Comparison of ENCODE assay signal across 9 cellular contexts in the genomic region with DNA sequence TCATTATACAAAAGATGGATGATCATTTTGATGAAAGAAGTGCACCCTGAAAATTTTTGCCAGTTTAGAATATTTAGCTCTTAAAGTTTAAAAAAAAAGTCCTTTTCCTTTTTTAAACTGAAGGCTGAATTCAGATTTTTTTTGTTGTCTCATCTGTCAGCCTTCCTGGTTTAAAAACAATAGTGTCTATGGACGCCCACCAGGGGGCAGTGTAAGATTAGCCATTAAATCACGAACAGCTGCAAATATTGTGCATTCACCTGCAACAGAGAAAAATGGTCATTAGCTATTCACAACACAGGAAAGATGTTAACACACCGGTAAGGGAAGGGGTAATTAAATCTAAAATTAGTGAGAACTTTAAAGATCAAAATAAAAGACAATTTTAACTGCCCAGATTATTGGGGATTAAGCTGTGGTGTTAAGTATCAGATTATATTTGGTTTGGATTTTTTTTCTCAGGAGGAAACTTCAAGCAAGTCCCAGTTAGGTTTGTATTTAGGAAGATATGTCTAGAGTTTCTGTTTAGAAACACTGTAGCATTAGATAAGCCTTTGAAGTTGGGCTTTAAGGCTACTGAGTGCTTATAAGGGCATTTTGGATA. TPM values are rescaled to one million over a fixed set of nuclear protein-coding genes. Genes with fewer than 3 reads are reported as not detected.
DNase-seq lines count a peak whose midpoint lies in the region; ATAC-seq, FAIRE-seq and TF ChIP-seq lines count a peak whose summit lies in the region.
"Had no signal": no experiment of that assay in that cellular context is flagged by ENCODE, and none has a peak within 500 bp of the region (broad histone marks: within the 10 kb centered on the region; RNA-seq: fewer than 3 reads in every experiment).

No MANE protein-coding gene starts in this region.

- no peak overlapping the region for H3K9ac ChIP-seq in HepG2 (ENCODE audit: insufficient read depth, low read depth, low read length)
- H3K9ac ChIP-seq: BLaER1 had no signal

- peaks cover 2% of the 10 kb centered on the region for H3K79me2 ChIP-seq in HepG2 (ENCODE audit: insufficient read depth, low read length)

- FAIRE-seq in HepG2 (lab: Jason Lieb, UNC) = no peak

- H3K4me2 ChIP-seq in HepG2 (ENCODE audit: low read depth, low read length) = no peak overlapping the region
- H3K4me2 ChIP-seq: BLaER1 had no signal

- peak; percentile 57 for TF ChIP-seq CTCF in activated B cell treated with CpG ODN at 0.5 μM for 24 hours (IDR thresholded peaks at IDR 0.05)
- TF ChIP-seq CTCF in HepG2 (CRISPR knock-in tag; IDR thresholded peaks at IDR 0.05) = peak; percentile 63

- CTCF ChIA-PET in activated B cell treated with CpG ODN at 0.5 μM for 24 hours (lab: Charles Lee) = interaction anchor here (0.8 to 4.4 kb wide), 12 partner anchors 9 to 468 kb away, joined by 3 to 70 read pairs (median 4); no protein-coding TSS in a partner anchor
- CTCF ChIA-PET in HepG2 (lab: Yijun Ruan, JAX; ENCODE audit: low intra/inter-chr PET ratio, low total read pairs) = interaction anchor here (1.2 kb wide), 1 partner anchor 142 kb away, joined by 6 read pairs; no protein-coding TSS in a partner anchor

- no peak overlapping the region for H3K27ac ChIP-seq in HepG2 (ENCODE audit: extremely low read length, insufficient read depth, low read length)
- H3K27ac ChIP-seq: BLaER1 had no signal

- TF ChIP-seq POLR2A in HepG2 (IDR thresholded peaks at IDR 0.05; ENCODE audit: insufficient read depth in 1 of 2, low read depth in 2 of 2, low read length in 2 of 2) = no peak

- no peaks in the 10 kb centered on the region for H3K9me3 ChIP-seq in HepG2 (ENCODE audit: low read length)
- H3K9me3 ChIP-seq: BLaER1 had no signal

- H3K4me1 Mint-ChIP-seq in activated B cell treated with CpG ODN at 0.5 μM for 24 hours = peaks cover 10% of the 10 kb centered on the region

- in situ Hi-C loops in HepG2 (cut with HindIII; ENCODE audit: extremely low pct_ligation_motif_present, low pct_unique_long_range_greater_than_20kb) = no loop called here

- H3K27me3 ChIP-seq in HepG2 (ENCODE audit: control insufficient read depth in 1 of 2, insufficient read depth in 2 of 2, low read length in 2 of 2) = no peaks in the 10 kb centered on the region
- H3K27me3 ChIP-seq: BLaER1 had no signal

- no peaks in the 10 kb centered on the region for H3K27me3 Mint-ChIP-seq in activated B cell treated with CpG ODN at 0.5 μM for 24 hours

- no peaks in the 10 kb centered on the region for H3K4me1 ChIP-seq in HepG2 (ENCODE audit: insufficient read depth, low read length)

- no peak overlapping the region for H2AFZ ChIP-seq in HepG2 (ENCODE audit: low read length)

- H3K36me3 ChIP-seq in HepG2 (replicated peaks in 1 of 2; ENCODE audit: control insufficient read depth in 1 of 2, insufficient read depth in 2 of 2, low read length in 2 of 2) = peaks cover 0 to 5% of the 10 kb centered on the region in 2 experiments; a peak in 1 of 5 replicates

- H3K9me3 Mint-ChIP-seq in activated B cell treated with CpG ODN at 0.5 μM for 24 hours = no peaks in the 10 kb centered on the region

- no TSS peak for BruUV-seq in HepG2 (replicated peaks; lab: Mats Ljungman, UMichigan)

- peaks cover 32% of the 10 kb centered on the region for H3K36me3 Mint-ChIP-seq in activated B cell treated with CpG ODN at 0.5 μM for 24 hours (ENCODE audit: low read depth)

- intact Hi-C loops in activated B cell treated with CpG ODN at 0.5 μM for 24 hours (cut with micrococcal nuclease) = loop anchor here (1.0 to 5.0 kb wide), 3 partner anchors 143 to 486 kb away; no protein-coding TSS in a partner anchor
- intact Hi-C loops in HepG2 (cut with micrococcal nuclease; ENCODE audit: unreplicated experiment) = loop anchor here (5.0 kb wide), 2 partner anchors 141 to 371 kb away; no protein-coding TSS in a partner anchor

- no peak overlapping the region for H3K27ac Mint-ChIP-seq in activated B cell treated with CpG ODN at 0.5 μM for 24 hours

- POLR2A ChIA-PET in activated B cell treated with CpG ODN at 0.5 μM for 24 hours (lab: Charles Lee) (no interaction called here), HepG2 (lab: Yijun Ruan, JAX) (no interaction called here)

- no peak for TF ChIP-seq EP300 in HepG2 (IDR thresholded peaks at IDR 0.05; ENCODE audit: low read depth in 2 of 2, low read length in 2 of 2)
- no peak for TF ChIP-seq EP300 in HepG2 (CRISPR knock-in tag; IDR thresholded peaks at IDR 0.05; ENCODE audit: borderline replicate concordance)

- no peak for TF ChIP-seq RAD21 in HepG2 (CRISPR knock-in tag; IDR thresholded peaks at IDR 0.05)

- no peak overlapping the region for H3K4me3 Mint-ChIP-seq in activated B cell treated with CpG ODN at 0.5 μM for 24 hours

- no peaks in the 10 kb centered on the region for H4K20me1 ChIP-seq in HepG2 (ENCODE audit: insufficient read depth, low read length)
- H4K20me1 ChIP-seq: BLaER1 had no signal

- DNase-seq in DMS153 treated with DMSO at 0.1 percent for 48 hours (lab: John Stamatoyannopoulos, UW; ENCODE audit: unreplicated experiment) (peak; percentile 36), DMS153 (lab: John Stamatoyannopoulos, UW) (no peak), NCI-H2196 treated with DMSO at 0.1 percent for 48 hours (lab: John Stamatoyannopoulos, UW; ENCODE audit: unreplicated experiment) (peak; percentile 28), activated B cell treated with CpG ODN at 0.5 μM for 24 hours (no peak), cerebellar cortex (ENCODE audit: low spot score) (peak; percentile 72), HepG2 (ENCODE audit: low spot score) (peak; percentile 52)
- peak in 2 of 3 donors; percentile 40 to 69 for DNase-seq in stimulated activated CD4-positive, alpha-beta T cell treated with anti-CD3 and anti-CD28 coated beads, TNF-alpha, amount 100 ng/mL, for 48 hours (ENCODE audit: low read depth in 3 of 3)

- WGBS in HepG2 (ENCODE audit: low lambda C conversion rate) = 7% methylated on average over 3 of the region's 3 CpGs

- ATAC-seq in activated B cell treated with CpG ODN at 0.5 μM for 24 hours (ENCODE audit: low read depth) (no peak), HepG2 (no peak), HG02763 (IDR thresholded peaks at IDR 0.05; ENCODE audit: unreplicated experiment) (no peak)

- H3K4me3 ChIP-seq in HepG2 (replicated peaks in 1 of 3; ENCODE audit: insufficient read depth in 1 of 3, low read depth in 2 of 3, low read length in 3 of 3) = no peak overlapping the region
- H3K4me3 ChIP-seq: BLaER1 had no signal

TF ChIP-seq in HepG2, 621 proteins besides CTCF, POLR2A, EP300 and RAD21:
- TF ChIP-seq NONO (IDR thresholded peaks at IDR 0.05) (no peak), NONO (CRISPR knock-in tag; conservative IDR thresholded peaks at IDR 0.05) (no peak), SMC3 (IDR thresholded peaks at IDR 0.05; ENCODE audit: low read length) (0 out of 2 replicates have a peak, but pooled peaks have one; percentile 32), STAG1 (CRISPR knock-in tag; IDR thresholded peaks at IDR 0.05) (peak; percentile 71)

RNA-seq across cellular contexts. Expression of a gene that starts 4.4 kb away (rescaled TPM):
- total RNA-seq in activated B cell treated with CpG ODN at 0.5 μM for 24 hours (20.9 and 21.9 TPM in 2 replicates), HepG2 (2016; rRNA removed; fragmentation: Illumina TruSeq; extraction: Trizol) (6.7 TPM in 2 replicates)
- total RNA-seq in HepG2 (2016; cell fraction: cytosol; rRNA removed; fragmentation: Illumina TruSeq; extraction: Trizol; ENCODE audit: low read depth) = 1.0 and 1.1 TPM in 2 replicates
- 6.5 and 7.2 TPM in 2 replicates for total RNA-seq in HepG2 (2016; cell fraction: insoluble cytoplasmic fraction; rRNA removed; fragmentation: Illumina TruSeq; extraction: Trizol)
- total RNA-seq in HepG2 (2016; cell fraction: membrane; rRNA removed; fragmentation: Illumina TruSeq; extraction: Trizol) = 2.5 and 2.9 TPM in 2 replicates
- 4.9 TPM in 2 replicates for total RNA-seq in HepG2 (2016; cell fraction: nucleus; rRNA removed; fragmentation: Illumina TruSeq; extraction: Trizol)
- 4.1 and 4.6 TPM in 2 replicates for polyA plus RNA-seq in HepG2 (2011; rRNA removed)
- 3.1 and 3.3 TPM in 2 replicates for polyA plus RNA-seq in HepG2 (2011; cell fraction: cytosol; rRNA removed)
- polyA plus RNA-seq in HepG2 (2011; cell fraction: nucleus; rRNA removed) = 3.2 and 3.9 TPM in 2 replicates
- polyA plus RNA-seq in HepG2 (2012) = 4.4 and 4.5 TPM in 2 replicates
- polyA plus RNA-seq in HepG2 (2016; cell fraction: cytosol; fragmentation: Illumina TruSeq; extraction: Trizol; ENCODE audit: low read depth) = 0.63 and 0.77 TPM in 2 replicates
- 5.2 and 5.5 TPM in 2 replicates for polyA plus RNA-seq in HepG2 (2016; cell fraction: insoluble cytoplasmic fraction; fragmentation: Illumina TruSeq; extraction: Trizol; ENCODE audit: low read depth)
- 1.2 and 1.4 TPM in 2 replicates for polyA plus RNA-seq in HepG2 (2016; cell fraction: membrane; fragmentation: Illumina TruSeq; extraction: Trizol; ENCODE audit: low read depth)
- polyA plus RNA-seq in HepG2 (2016; cell fraction: nucleus; fragmentation: Illumina TruSeq; extraction: Trizol; ENCODE audit: insufficient read depth, low read depth) = 7.7 and 8.1 TPM in 2 replicates
- 2.1 and 7.6 TPM in 2 replicates for polyA minus RNA-seq in HepG2 (2011; rRNA and poly(A)+ RNA removed; ENCODE audit: low replicate concordance)
- 1.9 and 2.2 TPM in 2 replicates for polyA minus RNA-seq in HepG2 (2011; cell fraction: cytosol; rRNA and poly(A)+ RNA removed)
- 3.3 and 4.1 TPM in 2 replicates for polyA minus RNA-seq in HepG2 (2011; cell fraction: nucleus; rRNA and poly(A)+ RNA removed)

RNA-seq across cellular contexts. Expression of a gene that starts 28.5 kb away (rescaled TPM):
- total RNA-seq in activated B cell treated with CpG ODN at 0.5 μM for 24 hours = not detected in 2 replicates
- not detected in 2 replicates for total RNA-seq in HepG2 (2016; rRNA removed; fragmentation: Illumina TruSeq; extraction: Trizol)
- not detected in 2 replicates for total RNA-seq in HepG2 (2016; cell fraction: cytosol; rRNA removed; fragmentation: Illumina TruSeq; extraction: Trizol; ENCODE audit: low read depth)
- not detected in 2 replicates for total RNA-seq in HepG2 (2016; cell fraction: insoluble cytoplasmic fraction; rRNA removed; fragmentation: Illumina TruSeq; extraction: Trizol)
- total RNA-seq in HepG2 (2016; cell fraction: membrane; rRNA removed; fragmentation: Illumina TruSeq; extraction: Trizol) = not detected in 2 replicates
- not detected in 2 replicates for total RNA-seq in HepG2 (2016; cell fraction: nucleus; rRNA removed; fragmentation: Illumina TruSeq; extraction: Trizol)
- not detected in 2 replicates for polyA plus RNA-seq in HepG2 (2011; rRNA removed)
- not detected in 2 replicates for polyA plus RNA-seq in HepG2 (2011; cell fraction: cytosol; rRNA removed)
- polyA plus RNA-seq in HepG2 (2011; cell fraction: nucleus; rRNA removed) = not detected in 2 replicates
- not detected in 2 replicates for polyA plus RNA-seq in HepG2 (2012)
- not detected in 2 replicates for polyA plus RNA-seq in HepG2 (2016; cell fraction: cytosol; fragmentation: Illumina TruSeq; extraction: Trizol; ENCODE audit: low read depth)
- not detected in 2 replicates for polyA plus RNA-seq in HepG2 (2016; cell fraction: insoluble cytoplasmic fraction; fragmentation: Illumina TruSeq; extraction: Trizol; ENCODE audit: low read depth)
- polyA plus RNA-seq in HepG2 (2016; cell fraction: membrane; fragmentation: Illumina TruSeq; extraction: Trizol; ENCODE audit: low read depth) = not detected in 2 replicates
- not detected in 2 replicates for polyA plus RNA-seq in HepG2 (2016; cell fraction: nucleus; fragmentation: Illumina TruSeq; extraction: Trizol; ENCODE audit: insufficient read depth, low read depth)
- polyA minus RNA-seq in HepG2 (2011; rRNA and poly(A)+ RNA removed; ENCODE audit: low replicate concordance) = not detected in 2 replicates
- polyA minus RNA-seq in HepG2 (2011; cell fraction: cytosol; rRNA and poly(A)+ RNA removed) = not detected in 2 replicates
- polyA minus RNA-seq in HepG2 (2011; cell fraction: nucleus; rRNA and poly(A)+ RNA removed) = not detected in 2 replicates

Comparison
In these comparisons a context has a peak if more than half of its experiments do, and no peak if none do; other contexts are left out.
1. DNase-seq: peak in DMS153 treated with DMSO at 0.1 percent for 48 hours (single experiment), NCI-H2196 treated with DMSO at 0.1 percent for 48 hours (single experiment), cerebellar cortex (single experiment), HepG2 (single experiment) and stimulated activated CD4-positive, alpha-beta T cell treated with anti-CD3 and anti-CD28 coated beads, TNF-alpha, amount 100 ng/mL, for 48 hours (2 of 3); none in DMS153 (single experiment) and activated B cell treated with CpG ODN at 0.5 μM for 24 hours (single experiment).